ENCODE assay signal across 8 cellular contexts in genomic region chr2:128347701-128348504, GRCh38. TPM values are rescaled to one million over a fixed set of nuclear protein-coding genes. Genes with fewer than 3 reads are reported as not detected.
DNase-seq lines count a peak whose midpoint lies in the region; ATAC-seq and TF ChIP-seq lines count a peak whose summit lies in the region.

No MANE protein-coding gene starts in this region.

- CTCF ChIA-PET in AG04449 (lab: Yijun Ruan, JAX), result no interaction called here
- CTCF ChIA-PET in naive thymus-derived CD4-positive, alpha-beta T cell (lab: Charles Lee), result no interaction called here

- no peak for DNase-seq in AG04449 (ENCODE audit: low read depth, low spot score)
- peak; percentile 35 for DNase-seq in NCI-H69 (lab: John Stamatoyannopoulos, UW)
- peak; percentile 35 to 74 for DNase-seq in fibroblast of lung (ENCODE audit: low read depth in 2 of 2)
- DNase-seq in nephron progenitor cell, result no peak
- DNase-seq in naive thymus-derived CD4-positive, alpha-beta T cell, result no peak
- DNase-seq in activated CD4-positive, alpha-beta T cell treated with anti-CD3 and anti-CD28 coated beads for 48 hours, result no peak
- no peak for DNase-seq in mucosa of descending colon
- DNase-seq in effector CD4-positive, alpha-beta T cell, result no peak

- POLR2A ChIA-PET in AG04449 (lab: Yijun Ruan, JAX), result interaction anchor here (0.6 to 0.7 kb wide), 3 partner anchors 15 to 216 kb away, joined by 3 to 4 read pairs (median 3); no protein-coding TSS in a partner anchor
- POLR2A ChIA-PET in naive thymus-derived CD4-positive, alpha-beta T cell (lab: Charles Lee), result no interaction called here

- H3K4me3 Mint-ChIP-seq in nephron progenitor cell, result peak overlapping the region; percentile 21
- no peak overlapping the region for H3K4me3 Mint-ChIP-seq in naive thymus-derived CD4-positive, alpha-beta T cell

- H3K27me3 Mint-ChIP-seq in nephron progenitor cell (ENCODE audit: low read depth, poor library complexity), result peaks cover 15% of the 10 kb centered on the region
- H3K27me3 Mint-ChIP-seq in naive thymus-derived CD4-positive, alpha-beta T cell, result peaks cover 0 to 10% (median 5%) of the 10 kb centered on the region in 5 donors

- no peaks in the 10 kb centered on the region for H3K36me3 ChIP-seq in fibroblast of lung (ENCODE audit: control insufficient read depth, insufficient read depth, low read length)
- no peaks in the 10 kb centered on the region for H3K36me3 ChIP-seq in naive thymus-derived CD4-positive, alpha-beta T cell (ENCODE audit: control insufficient read depth in 2 of 3, insufficient read depth in 3 of 3, low read length in 3 of 3)
- no peaks in the 10 kb centered on the region for H3K36me3 ChIP-seq in mucosa of descending colon (ENCODE audit: low read depth)

- H3K79me2 ChIP-seq in fibroblast of lung (ENCODE audit: control insufficient read depth, insufficient read depth, low read length), result no peaks in the 10 kb centered on the region

- no peaks in the 10 kb centered on the region for H4K20me1 ChIP-seq in fibroblast of lung (ENCODE audit: control insufficient read depth, extremely low read depth, insufficient read depth, low read length)

- H3K4me1 ChIP-seq in fibroblast of lung (ENCODE audit: control insufficient read depth, extremely low read depth, insufficient read depth, low read length) (peaks cover 9% of the 10 kb centered on the region), mucosa of descending colon (ENCODE audit: low read depth) (no peaks in the 10 kb centered on the region)
- H3K4me1 ChIP-seq in naive thymus-derived CD4-positive, alpha-beta T cell (ENCODE audit: control insufficient read depth in 2 of 2, insufficient read depth in 2 of 2, low read length in 2 of 2), result no peaks in the 10 kb centered on the region

- H3K9ac ChIP-seq in fibroblast of lung (ENCODE audit: insufficient read depth, low read length), result no peak overlapping the region

- H3K4me3 ChIP-seq in AG04449 (ENCODE audit: low read depth, low read length), result peak overlapping the region; percentile 9; the same call in 1 of the 2 replicates
- no peak overlapping the region for H3K4me3 ChIP-seq in fibroblast of lung (replicated peaks in 1 of 4; ENCODE audit: control extremely low read depth in 1 of 4, insufficient read depth in 1 of 4, low read depth in 3 of 4, low read length in 4 of 4)
- H3K4me3 ChIP-seq in naive thymus-derived CD4-positive, alpha-beta T cell (ENCODE audit: low read length), result no peak overlapping the region
- no peak overlapping the region for H3K4me3 ChIP-seq in mucosa of descending colon

- H3K9me3 ChIP-seq in fibroblast of lung (ENCODE audit: control insufficient read depth, insufficient read depth, low read depth, low read length) (no peaks in the 10 kb centered on the region), mucosa of descending colon (no peaks in the 10 kb centered on the region)
- peaks cover 0 to 5% (median 0%) of the 10 kb centered on the region in 3 experiments for H3K9me3 ChIP-seq in naive thymus-derived CD4-positive, alpha-beta T cell (ENCODE audit: control insufficient read depth in 2 of 3, low read length in 3 of 3)

- intact Hi-C loops in naive thymus-derived CD4-positive, alpha-beta T cell (cut with micrococcal nuclease), result no loop called here
- intact Hi-C loops in mucosa of descending colon (cut with DNase I, micrococcal nuclease), result no loop called here

- peaks cover 35% of the 10 kb centered on the region for H3K9me3 Mint-ChIP-seq in nephron progenitor cell
- peaks cover 0 to 30% (median 13%) of the 10 kb centered on the region in 11 donors for H3K9me3 Mint-ChIP-seq in naive thymus-derived CD4-positive, alpha-beta T cell

- TF ChIP-seq CTCF in AG04449 (IDR thresholded peaks at IDR 0.05; ENCODE audit: insufficient read depth, low read length, missing control alignments) (no peak), fibroblast of lung (conservative IDR thresholded peaks at IDR 0.05 in 1 of 2, IDR thresholded peaks at IDR 0.05 in 1 of 2; ENCODE audit: low read depth in 1 of 2, low read length in 2 of 2) (no peak), nephron progenitor cell (IDR thresholded peaks at IDR 0.05) (no peak), mucosa of descending colon (IDR thresholded peaks at IDR 0.05) (no peak)

- H3K4me1 Mint-ChIP-seq in nephron progenitor cell, result peaks cover 22% of the 10 kb centered on the region
- H3K4me1 Mint-ChIP-seq in naive thymus-derived CD4-positive, alpha-beta T cell, result no peaks in the 10 kb centered on the region

- peak overlapping the region; percentile 21 for H3K27ac Mint-ChIP-seq in nephron progenitor cell
- no peak overlapping the region for H3K27ac Mint-ChIP-seq in naive thymus-derived CD4-positive, alpha-beta T cell

- H3K4me2 ChIP-seq in fibroblast of lung (ENCODE audit: extremely low read depth, insufficient read depth, low read length), result no peak overlapping the region

- H3K27me3 ChIP-seq in fibroblast of lung (ENCODE audit: control insufficient read depth, insufficient read depth, low read length), result no peaks in the 10 kb centered on the region
- H3K27me3 ChIP-seq in naive thymus-derived CD4-positive, alpha-beta T cell (ENCODE audit: control insufficient read depth in 2 of 2, insufficient read depth in 2 of 2, low read length in 2 of 2), result no peaks in the 10 kb centered on the region

- peaks cover 21% of the 10 kb centered on the region for H3K36me3 Mint-ChIP-seq in nephron progenitor cell (ENCODE audit: low read depth)
- H3K36me3 Mint-ChIP-seq in naive thymus-derived CD4-positive, alpha-beta T cell, result peaks cover 0 to 5% (median 0%) of the 10 kb centered on the region in 5 donors

- H2AFZ ChIP-seq in fibroblast of lung (ENCODE audit: low read length), result peak overlapping the region; percentile 84

- no peak overlapping the region for H3K27ac ChIP-seq in fibroblast of lung (ENCODE audit: insufficient read depth, low read length)
- no peak overlapping the region for H3K27ac ChIP-seq in naive thymus-derived CD4-positive, alpha-beta T cell (ENCODE audit: low read depth, low read length)

- no peak for ATAC-seq in naive thymus-derived CD4-positive, alpha-beta T cell
- ATAC-seq in mucosa of descending colon, result no peak

RNA-seq across cellular contexts. Expression of gene HS6ST1, which starts 29.2 kb away (rescaled TPM):
- total RNA-seq in fibroblast of lung (26.7 and 59.9 TPM in 2 replicates), mucosa of descending colon (10 to 100 TPM; 30.8 to 39.6 (median 32.2) TPM)
- 16.1 and 16.6 TPM in 2 replicates for polyA plus RNA-seq in fibroblast of lung
- polyA plus RNA-seq in fibroblast of lung (2012), result 37.2 and 37.3 TPM in 2 replicates
- polyA minus RNA-seq in fibroblast of lung (ENCODE audit: low replicate concordance), result 31.5 and 35.7 TPM in 2 replicates
- 10 to 100 TPM; 10.3 to 14.3 (median 13.1) TPM for total RNA-seq in naive thymus-derived CD4-positive, alpha-beta T cell
- polyA plus RNA-seq in naive thymus-derived CD4-positive, alpha-beta T cell, result 1 to 10 TPM; 1.6 to 4.3 TPM

Comparison
In these comparisons a context has a peak if more than half of its experiments do, and no peak if none do; other contexts are left out.
1. DNase-seq: peak in NCI-H69 (single experiment) and fibroblast of lung (2 of 2); none in AG04449 (single experiment), nephron progenitor cell (single experiment), naive thymus-derived CD4-positive, alpha-beta T cell (0 of 9), activated CD4-positive, alpha-beta T cell treated with anti-CD3 and anti-CD28 coated beads for 48 hours (single experiment), mucosa of descending colon (0 of 3) and effector CD4-positive, alpha-beta T cell (single experiment).